Comparison of ENCODE assay signal across 8 cellular contexts in the genomic region with DNA sequence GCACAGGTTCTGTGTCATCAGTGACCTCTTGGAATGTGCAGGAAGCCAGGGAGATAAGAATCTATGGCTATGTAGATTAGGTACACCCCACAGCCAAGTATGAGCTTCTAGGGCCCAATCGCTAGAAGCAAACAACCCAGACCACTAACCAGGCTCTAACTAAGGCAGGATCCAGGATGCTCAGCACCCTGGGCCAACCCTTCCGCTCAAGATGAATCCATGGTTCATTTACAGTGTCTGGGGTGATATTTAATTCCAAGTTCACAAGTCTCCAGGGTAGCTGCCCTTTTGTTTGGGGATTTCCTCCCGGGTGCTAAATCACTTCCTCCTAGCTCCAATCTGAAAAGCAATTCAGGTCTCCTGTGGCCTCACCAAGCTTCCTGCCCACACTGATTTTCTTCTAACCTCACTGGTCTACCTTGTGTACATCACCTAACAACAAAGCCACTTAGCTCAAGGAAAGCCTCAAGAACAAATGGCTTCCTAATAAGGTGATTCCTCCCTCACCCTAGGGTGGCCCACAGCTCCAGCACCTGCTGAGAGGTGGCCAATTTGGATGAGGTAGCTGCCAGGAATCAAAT. TPM values are rescaled to one million over a fixed set of nuclear protein-coding genes. Genes with fewer than 3 reads are reported as not detected.
DNase-seq lines count a peak whose midpoint lies in the region; ATAC-seq, FAIRE-seq and TF ChIP-seq lines count a peak whose summit lies in the region.

No MANE protein-coding gene starts in this region.

- intact Hi-C loops in K562 (cut with micrococcal nuclease) = loop anchor here (5.0 kb wide), 1 partner anchor 478 kb away; a partner anchor contains a TSS
- intact Hi-C loops in naive thymus-derived CD4-positive, alpha-beta T cell (cut with micrococcal nuclease) = loop anchor here (1.0 to 10.0 kb wide), 9 partner anchors 13 to 1217 kb away; a partner anchor contains a TSS

- no peak for TF ChIP-seq RAD21 in K562 (CRISPR knock-in tag; conservative IDR thresholded peaks at IDR 0.05 in 1 of 2, IDR thresholded peaks at IDR 0.05 in 1 of 2)

- H3K9me1 ChIP-seq in K562 (ENCODE audit: control insufficient read depth, insufficient read depth, low read length) = no peaks in the 10 kb centered on the region

- no peaks in the 10 kb centered on the region for H4K20me1 ChIP-seq in KMS-11 (ENCODE audit: insufficient read depth)
- peaks cover 17% of the 10 kb centered on the region; the same call in 1 of the 2 replicates for H4K20me1 ChIP-seq in K562 (replicated peaks; ENCODE audit: control insufficient read depth, insufficient read depth, low read length)

- peaks cover 28% of the 10 kb centered on the region; the same call in 1 of the 2 replicates for H3K79me2 ChIP-seq in KMS-11 (ENCODE audit: insufficient read depth, low read depth)
- H3K79me2 ChIP-seq in K562 (ENCODE audit: control insufficient read depth, insufficient read depth, low read length) = peaks cover 27% of the 10 kb centered on the region

- TF ChIP-seq CTCF in KMS-11 (conservative IDR thresholded peaks at IDR 0.05; ENCODE audit: low read depth, low read length) (no peak), K562 (IDR thresholded peaks at IDR 0.05 in 2 of 3, conservative IDR thresholded peaks at IDR 0.05 in 1 of 3; ENCODE audit: insufficient read depth in 2 of 3, low read depth in 1 of 3, low read length in 3 of 3) (no peak)

- H3K27ac Mint-ChIP-seq in naive thymus-derived CD4-positive, alpha-beta T cell = peak overlapping the region; percentile 77 to 96 (median 91)

- no peaks in the 10 kb centered on the region for H3K9me3 ChIP-seq in K562 (replicated peaks; ENCODE audit: control insufficient read depth, insufficient read depth, low read depth, low read length)
- H3K9me3 ChIP-seq in naive thymus-derived CD4-positive, alpha-beta T cell (ENCODE audit: control insufficient read depth in 2 of 3, low read length in 3 of 3) = no peaks in the 10 kb centered on the region

- ATAC-seq in K562 = no peak
- ATAC-seq in naive thymus-derived CD4-positive, alpha-beta T cell = peak; percentile 4
- ATAC-seq in GM18870 (IDR thresholded peaks at IDR 0.05; ENCODE audit: unreplicated experiment) = no peak

- CTCF ChIA-PET in K562 (lab: Yijun Ruan, JAX; ENCODE audit: low intra/inter-chr PET ratio) = no interaction called here
- CTCF ChIA-PET in naive thymus-derived CD4-positive, alpha-beta T cell (lab: Charles Lee) = interaction anchor here (0.7 to 1.5 kb wide), 3 partner anchors 12 to 34 kb away, joined by 3 to 4 read pairs (median 4); no protein-coding TSS in a partner anchor

- no peak for TF ChIP-seq EP300 in K562 (IDR thresholded peaks at IDR 0.05; ENCODE audit: low read length)

- H2AFZ ChIP-seq in KMS-11 (ENCODE audit: low read depth) (no peak overlapping the region), K562 (ENCODE audit: low read depth, low read length) (no peak overlapping the region)

- H3K27me3 ChIP-seq in KMS-11 (ENCODE audit: insufficient read depth, low read depth) (no peaks in the 10 kb centered on the region), K562 (ENCODE audit: control insufficient read depth in 2 of 2, insufficient read depth in 2 of 2, low read length in 2 of 2) (no peaks in the 10 kb centered on the region)
- no peaks in the 10 kb centered on the region for H3K27me3 ChIP-seq in naive thymus-derived CD4-positive, alpha-beta T cell (ENCODE audit: control insufficient read depth in 2 of 2, insufficient read depth in 2 of 2, low read length in 2 of 2)

- no peak for FAIRE-seq in K562 (lab: Jason Lieb, UNC)

- 35% methylated on average over 3 of the region's 3 CpGs for WGBS in K562 (ENCODE audit: insufficient coverage, low coverage, missing lambda C conversion rate)

- H3K27me3 Mint-ChIP-seq in naive thymus-derived CD4-positive, alpha-beta T cell = peaks cover 0 to 7% (median 0%) of the 10 kb centered on the region in 5 donors

- H3K36me3 ChIP-seq in KMS-11 (ENCODE audit: insufficient read depth) = no peaks in the 10 kb centered on the region
- H3K36me3 ChIP-seq in K562 (ENCODE audit: control insufficient read depth, insufficient read depth, low read length) = no peaks in the 10 kb centered on the region
- H3K36me3 ChIP-seq in naive thymus-derived CD4-positive, alpha-beta T cell (ENCODE audit: control insufficient read depth in 2 of 3, insufficient read depth in 3 of 3, low read length in 3 of 3) = no peaks in the 10 kb centered on the region

- in situ Hi-C loops in Caki2 (cut with HindIII; ENCODE audit: low pct_unique_long_range_greater_than_20kb, low sequenced_read_pairs) (no loop called here), K562 (cut with MboI) (no loop called here)

- peaks cover 44 to 67% (median 54%) of the 10 kb centered on the region in 7 donors for H3K4me1 Mint-ChIP-seq in naive thymus-derived CD4-positive, alpha-beta T cell

- peak overlapping the region; percentile 15 to 96 (median 89) for H3K4me3 Mint-ChIP-seq in naive thymus-derived CD4-positive, alpha-beta T cell

- peaks cover 0 to 7% (median 3%) of the 10 kb centered on the region in 5 donors for H3K36me3 Mint-ChIP-seq in naive thymus-derived CD4-positive, alpha-beta T cell

- H3K9me3 Mint-ChIP-seq in naive thymus-derived CD4-positive, alpha-beta T cell = peaks cover 0 to 2% (median 0%) of the 10 kb centered on the region in 11 donors

- DNase-seq in Caki2 (ENCODE audit: low read depth) (peak; percentile 26), K562 (ENCODE audit: extremely low read depth in 1 of 4, low spot score in 3 of 4) (no peak), HPDE6-E6E7 (ENCODE audit: extremely low spot score) (no peak), SK-N-DZ (ENCODE audit: low spot score) (no peak), NCI-H774 (lab: John Stamatoyannopoulos, UW) (no peak)
- peak in 5 of 9 donors; percentile 6 to 40 (median 31) for DNase-seq in naive thymus-derived CD4-positive, alpha-beta T cell

- H3K4me1 ChIP-seq in KMS-11 (ENCODE audit: low read depth, poor library complexity, severe bottlenecking) (peaks cover 33% of the 10 kb centered on the region), K562 (replicated peaks in 1 of 2; ENCODE audit: control insufficient read depth in 2 of 2, insufficient read depth in 2 of 2, low read length in 2 of 2) (peaks cover 17 to 21% of the 10 kb centered on the region in 2 experiments)
- H3K4me1 ChIP-seq in naive thymus-derived CD4-positive, alpha-beta T cell (ENCODE audit: control insufficient read depth in 2 of 2, insufficient read depth in 2 of 2, low read length in 2 of 2) = peaks cover 19 to 23% of the 10 kb centered on the region in 2 donors

- 0 out of 2 replicates have a peak overlapping the region, but pooled peaks have one; percentile 57 for H3K27ac ChIP-seq in KMS-11
- H3K27ac ChIP-seq in K562 (ENCODE audit: extremely low read depth, low read depth, low read length) = no peak overlapping the region
- peak overlapping the region; percentile 83 for H3K27ac ChIP-seq in naive thymus-derived CD4-positive, alpha-beta T cell (ENCODE audit: low read depth, low read length)

- TF ChIP-seq POLR2A in K562 (conservative IDR thresholded peaks at IDR 0.05) = no peak

- H3K9ac ChIP-seq in KMS-11 (no peak overlapping the region; the same call in 1 of the 2 replicates), K562 (ENCODE audit: insufficient read depth in 1 of 2, low read depth in 2 of 2, low read length in 2 of 2) (no peak overlapping the region)

- peak overlapping the region; percentile 77 for H3K4me2 ChIP-seq in KMS-11
- no peak overlapping the region for H3K4me2 ChIP-seq in K562 (ENCODE audit: insufficient read depth, low read length)

- no TSS peak for BruUV-seq in K562 (replicated peaks; lab: Mats Ljungman, UMichigan)

- H3K4me3 ChIP-seq in KMS-11 (IDR thresholded peaks at IDR 0.05; ENCODE audit: insufficient read depth, low read depth, low read length) = no peak overlapping the region
- no peak overlapping the region for H3K4me3 ChIP-seq in K562
- no peak overlapping the region for H3K4me3 ChIP-seq in naive thymus-derived CD4-positive, alpha-beta T cell (ENCODE audit: low read length)

- POLR2A ChIA-PET in K562 (lab: Yijun Ruan, JAX) = interaction anchor here (0.7 kb wide), 1 partner anchor 1143 kb away, joined by 3 read pairs; no protein-coding TSS in a partner anchor
- POLR2A ChIA-PET in naive thymus-derived CD4-positive, alpha-beta T cell (lab: Charles Lee) = interaction anchor here (0.6 to 6.7 kb wide), 5 partner anchors 9 to 75 kb away, joined by 3 to 76 read pairs (median 3); no protein-coding TSS in a partner anchor

RNA-seq across cellular contexts. Expression of a gene that starts 2.4 kb away (rescaled TPM):
- 3.0 and 3.8 TPM in 2 replicates for total RNA-seq in Caki2 (2014; rRNA removed; shearing (Covaris generic); ENCODE audit: low replicate concordance)
- total RNA-seq in K562 (2011; cell fraction: chromatin; rRNA removed; ENCODE audit: low replicate concordance) = 11.8 and 17.2 TPM in 2 replicates
- total RNA-seq in K562 (2011; cell fraction: nucleolus; rRNA removed) = 15.1 and 17.0 TPM in 2 replicates
- 14.4 and 16.6 TPM in 2 replicates for total RNA-seq in K562 (2011; cell fraction: nucleoplasm; rRNA removed)
- total RNA-seq in K562 (2014; rRNA removed) (9.8 and 12.6 TPM in 2 replicates), K562 (2014; rRNA removed; fragmentation: Illumina TruSeq; extraction: Trizol) (4.6 and 5.2 TPM in 2 replicates), K562 (2015; rRNA removed; fragmentation: Illumina TruSeq; extraction: Trizol) (5.6 and 5.7 TPM in 2 replicates), K562 (2021) (10.3 and 11.4 TPM in 2 replicates)
- polyA plus RNA-seq in K562 (2011; rRNA removed) (6.4 and 7.4 TPM in 2 replicates), K562 (2014; fragmentation: Illumina TruSeq; extraction: Trizol) (7.0 and 8.1 TPM in 2 replicates), K562 (2014; fragmentation: Nextera tagmentation; extraction: Ambion mirVana) (under 1 TPM; 0.89 to 0.96 TPM), K562 (2014; rRNA removed) (7.5 and 7.7 TPM in 2 replicates)
- 7.3 and 10.8 TPM in 2 replicates for polyA plus RNA-seq in K562 (2011; cell fraction: cytosol; rRNA removed)
- polyA plus RNA-seq in K562 (2011; cell fraction: nucleus; rRNA removed) = 4.1 and 4.5 TPM in 2 replicates
- 5.5 and 7.3 TPM in 2 replicates for polyA plus RNA-seq in K562 (2012)
- 9.2 and 10.3 TPM in 2 replicates for polyA minus RNA-seq in K562 (2011; rRNA and poly(A)+ RNA removed)
- polyA minus RNA-seq in K562 (2011; cell fraction: cytosol; rRNA and poly(A)+ RNA removed) = 8.6 and 9.6 TPM in 2 replicates
- polyA minus RNA-seq in K562 (2011; cell fraction: nucleus; rRNA and poly(A)+ RNA removed) = 6.9 and 10.0 TPM in 2 replicates
- total RNA-seq in naive thymus-derived CD4-positive, alpha-beta T cell = 10 to 100 TPM; 10.4 to 48.3 (median 23.7) TPM
- 1 to 10 TPM; 5.6 to 8.9 TPM for polyA plus RNA-seq in naive thymus-derived CD4-positive, alpha-beta T cell
- 2.2 and 2.8 TPM in 2 replicates for polyA plus RNA-seq in SK-N-DZ (2014; cell fraction: cytosol; rRNA removed)
- polyA plus RNA-seq in SK-N-DZ (2014; cell fraction: nucleus; rRNA removed) = 0.62 and 1.1 TPM in 2 replicates

RNA-seq across cellular contexts. Expression of a gene that starts 50.9 kb away (rescaled TPM):
- total RNA-seq in Caki2 (2014; rRNA removed; shearing (Covaris generic); ENCODE audit: low replicate concordance) = not detected in 2 replicates
- 0.35 TPM in 1 of 2 replicates, not detected in the other for total RNA-seq in K562 (2011; cell fraction: chromatin; rRNA removed; ENCODE audit: low replicate concordance)
- total RNA-seq in K562 (2011; cell fraction: nucleolus; rRNA removed) = 0.17 TPM in 1 of 2 replicates, not detected in the other
- not detected in 2 replicates for total RNA-seq in K562 (2011; cell fraction: nucleoplasm; rRNA removed)
- total RNA-seq in K562 (2014; rRNA removed) = not detected in 2 replicates
- not detected in 2 replicates for total RNA-seq in K562 (2014; rRNA removed; fragmentation: Illumina TruSeq; extraction: Trizol)
- total RNA-seq in K562 (2015; rRNA removed; fragmentation: Illumina TruSeq; extraction: Trizol) = not detected in 2 replicates
- not detected in 2 replicates for total RNA-seq in K562 (2021)
- polyA plus RNA-seq in K562 (2011; rRNA removed) = 0.03 TPM in 1 of 2 replicates, not detected in the other
- polyA plus RNA-seq in K562 (2011; cell fraction: cytosol; rRNA removed) = 0.04 TPM in 1 of 2 replicates, not detected in the other
- polyA plus RNA-seq in K562 (2011; cell fraction: nucleus; rRNA removed) = 0.10 TPM in 1 of 2 replicates, not detected in the other
- polyA plus RNA-seq in K562 (2012) = not detected in 2 replicates
- polyA plus RNA-seq in K562 (2014; fragmentation: Illumina TruSeq; extraction: Trizol) = not detected in 2 replicates
- polyA plus RNA-seq in K562 (2014; fragmentation: Nextera tagmentation; extraction: Ambion mirVana) = not detected
- not detected in 2 replicates for polyA plus RNA-seq in K562 (2014; rRNA removed)
- not detected in 2 replicates for polyA minus RNA-seq in K562 (2011; rRNA and poly(A)+ RNA removed)
- polyA minus RNA-seq in K562 (2011; cell fraction: cytosol; rRNA and poly(A)+ RNA removed) = not detected in 2 replicates
- not detected in 2 replicates for polyA minus RNA-seq in K562 (2011; cell fraction: nucleus; rRNA and poly(A)+ RNA removed)
- not detected for total RNA-seq in naive thymus-derived CD4-positive, alpha-beta T cell
- polyA plus RNA-seq in naive thymus-derived CD4-positive, alpha-beta T cell = not detected
- not detected in 2 replicates for polyA plus RNA-seq in SK-N-DZ (2014; cell fraction: cytosol; rRNA removed)
- polyA plus RNA-seq in SK-N-DZ (2014; cell fraction: nucleus; rRNA removed) = not detected in 2 replicates

Comparison
In these comparisons a context has a peak if more than half of its experiments do, and no peak if none do; other contexts are left out.
1. DNase-seq: peak in Caki2 (single experiment) and naive thymus-derived CD4-positive, alpha-beta T cell (5 of 9); none in K562 (0 of 4), HPDE6-E6E7 (single experiment), SK-N-DZ (single experiment) and NCI-H774 (single experiment).